ENCODE assay signal across 28 cellular contexts in genomic region chr18:3631927-3632326, GRCh38.
"Had no signal": no experiment of that assay in that cellular context is flagged by ENCODE, and none has a peak within 500 bp of the region (broad histone marks: within the 10 kb centered on the region; RNA-seq: fewer than 3 reads in every experiment).

No MANE protein-coding gene starts in this region.

- H3K36me3 ChIP-seq: breast epithelium, MG63, Peyer's patch, SJCRH30 had no signal

- H3K27ac ChIP-seq: breast epithelium, Peyer's patch, RWPE1, SJCRH30 had no signal

- H3K4me3 ChIP-seq: breast epithelium, MG63, Peyer's patch, SJCRH30 had no signal

- ATAC-seq: activated T-cell treated with anti-CD3 and anti-CD28 coated beads, Interleukin-2, amount 50 U/mL, for 72 hours; WTC11 had no signal

- DNase-seq: activated CD4-positive, alpha-beta memory T cell treated with anti-CD3 and anti-CD28 coated beads for 36 hours; activated CD4-positive, alpha-beta T cell treated with anti-CD3 and anti-CD28 coated beads, Interleukin-2, amount 10 ng/mL, durations not matched to agents 24 days and 14 days; activated CD4-positive, CD25-positive, alpha-beta regulatory T cell treated with anti-CD3 and anti-CD28 coated beads, Interleukin-2, amount 50 U/mL, for 72 hours; activated gamma-delta T cell treated with Interleukin-2 at 50 U/mL for 16 hours; activated naive CD4-positive, alpha-beta T cell treated with anti-CD3 and anti-CD28 coated beads, Interleukin-2, amount 10 ng/mL, durations not matched to agents 7 days and 5 days; activated naive CD8-positive, alpha-beta T cell treated with anti-CD3 and anti-CD28 coated beads for 36 hours; activated T-cell treated with anti-CD3 and anti-CD28 coated beads for 4 hours; activated T-cell treated with anti-CD3 and anti-CD28 coated beads, Interleukin-2, amount 50 U/mL, for 72 hours; anterior cingulate cortex; caudate nucleus; MG63; MV-4-11; NCI-H1092 treated with DMSO at 0.1 percent for 48 hours; NCI-H1417 treated with DMSO at 0.1 percent for 48 hours; NCI-H1694; NCI-H2029; NCI-H345; NCI-H510A; NCI-H526 treated with DMSO at 0.1 percent for 48 hours; NCI-H82; Peyer's patch; Right ventricle myocardium superior; SJCRH30; SK-N-SH; T-helper 1 cell had no signal

- H3K4me2 ChIP-seq: SK-N-SH had no signal

- H3K9ac ChIP-seq: SK-N-SH had no signal

- H3K4me1 ChIP-seq: breast epithelium, Peyer's patch, SJCRH30 had no signal

- H3K9me2 ChIP-seq: SK-N-SH had no signal

- H3K9me3 ChIP-seq: breast epithelium, MG63, Peyer's patch, SJCRH30, SK-N-SH had no signal

- H3K27me3 ChIP-seq: breast epithelium, MG63, Peyer's patch, SJCRH30 had no signal
